In genomic region chr5:158856295-158856694, GRCh38 we compare ENCODE assay signal across 20 cellular contexts.
DNase-seq lines count a peak whose midpoint lies in the region; TF ChIP-seq lines count a peak whose summit lies in the region.
"Had no signal": no experiment of that assay in that cellular context is flagged by ENCODE, and none has a peak within 500 bp of the region (broad histone marks: within the 10 kb centered on the region; RNA-seq: fewer than 3 reads in every experiment).

No MANE protein-coding gene starts in this region.

- peak overlapping the region; percentile 94 for H3K27ac ChIP-seq in OCI-LY3 (ENCODE audit: low read length)
- H3K27ac ChIP-seq: C4-2B, Peyer's patch had no signal

- no peaks in the 10 kb centered on the region for H3K27me3 ChIP-seq in OCI-LY3 (ENCODE audit: low read depth, low read length)
- H3K27me3 ChIP-seq: Peyer's patch had no signal

- no peaks in the 10 kb centered on the region for H3K9me3 ChIP-seq in OCI-LY3 (ENCODE audit: insufficient read depth, low read length)
- H3K9me3 ChIP-seq: Caco-2, Peyer's patch had no signal

- H3K36me3 Mint-ChIP-seq in activated CD4-positive, alpha-beta T cell treated with anti-CD3 and anti-CD28 coated beads, Interleukin-2, amount 10 ng/mL, durations not matched to agents 7 days and 5 days (ENCODE audit: low read depth) = no peaks in the 10 kb centered on the region

- CTCF ChIA-PET in activated CD4-positive, alpha-beta T cell treated with anti-CD3 and anti-CD28 coated beads, Interleukin-2, amount 10 ng/mL, durations not matched to agents 7 days and 5 days (lab: Charles Lee) = no interaction called here

- H2AFZ ChIP-seq in OCI-LY3 (ENCODE audit: low read depth, low read length) = no peak overlapping the region
- H2AFZ ChIP-seq: GM23338 had no signal

- peak overlapping the region; percentile 42; the same call in 1 of the 2 replicates for H3K4me3 ChIP-seq in OCI-LY3 (ENCODE audit: low read length)
- H3K4me3 ChIP-seq in fibroblast of the aortic adventitia (ENCODE audit: low read depth, low read length) = no peak overlapping the region
- H3K4me3 ChIP-seq: GM23338, Peyer's patch had no signal

- H3K9ac ChIP-seq in OCI-LY3 (ENCODE audit: low read length) = peak overlapping the region; percentile 46

- TF ChIP-seq CTCF in OCI-LY3 (IDR thresholded peaks at IDR 0.05; ENCODE audit: low read depth, low read length) (no peak), fibroblast of the aortic adventitia (IDR thresholded peaks at IDR 0.05; ENCODE audit: insufficient read depth, low read length) (no peak)

- H3K9me3 Mint-ChIP-seq in activated CD4-positive, alpha-beta T cell treated with anti-CD3 and anti-CD28 coated beads, Interleukin-2, amount 10 ng/mL, durations not matched to agents 7 days and 5 days = peaks cover 6% of the 10 kb centered on the region
- H3K9me3 Mint-ChIP-seq: GM23338 had no signal

- peaks cover 69% of the 10 kb centered on the region for H3K4me1 ChIP-seq in OCI-LY3 (ENCODE audit: low read length)
- H3K4me1 ChIP-seq: Caco-2, Peyer's patch had no signal

- no peak overlapping the region for H3K4me3 Mint-ChIP-seq in activated CD4-positive, alpha-beta T cell treated with anti-CD3 and anti-CD28 coated beads, Interleukin-2, amount 10 ng/mL, durations not matched to agents 7 days and 5 days
- H3K4me3 Mint-ChIP-seq: GM23338 had no signal

- DNase-seq in activated CD4-positive, alpha-beta T cell treated with anti-CD3 and anti-CD28 coated beads, Interleukin-2, amount 10 ng/mL, durations not matched to agents 7 days and 5 days = no peak
- no peak for DNase-seq in activated CD4-positive, alpha-beta T cell treated with anti-CD3 and anti-CD28 coated beads for 1 hour
- DNase-seq in fibroblast of the aortic adventitia (ENCODE audit: low read depth) (peak; percentile 30), HuH-7 (ENCODE audit: low spot score) (no peak), AG20443 (ENCODE audit: low spot score) (no peak), T1000 (lab: John Stamatoyannopoulos, UW) (no peak), hepatic stellate cell (ENCODE audit: low spot score) (no peak)
- DNase-seq: 8988T, Caco-2, DMS153, KBM-7, NCI-H1417 treated with DMSO at 0.1 percent for 48 hours, NCI-H2029 treated with DMSO at 0.1 percent for 48 hours, NCI-H2171 treated with DMSO at 0.1 percent for 48 hours, NCI-H446 treated with DMSO at 0.1 percent for 48 hours, NCI-H748 treated with DMSO at 0.1 percent for 48 hours, Peyer's patch had no signal

- H3K36me3 ChIP-seq in OCI-LY3 (replicated peaks; ENCODE audit: low read depth, low read length) = no peaks in the 10 kb centered on the region
- H3K36me3 ChIP-seq: Peyer's patch had no signal

- peaks cover 1% of the 10 kb centered on the region for H3K27me3 Mint-ChIP-seq in activated CD4-positive, alpha-beta T cell treated with anti-CD3 and anti-CD28 coated beads, Interleukin-2, amount 10 ng/mL, durations not matched to agents 7 days and 5 days

- POLR2A ChIA-PET in activated CD4-positive, alpha-beta T cell treated with anti-CD3 and anti-CD28 coated beads, Interleukin-2, amount 10 ng/mL, durations not matched to agents 7 days and 5 days (lab: Charles Lee) = no interaction called here

- peaks cover 16% of the 10 kb centered on the region for H3K4me1 Mint-ChIP-seq in activated CD4-positive, alpha-beta T cell treated with anti-CD3 and anti-CD28 coated beads, Interleukin-2, amount 10 ng/mL, durations not matched to agents 7 days and 5 days

- H3K4me2 ChIP-seq in OCI-LY3 (ENCODE audit: low read length) = peak overlapping the region; percentile 72
- H3K4me2 ChIP-seq: GM23338 had no signal

- no peaks in the 10 kb centered on the region for H4K20me1 ChIP-seq in OCI-LY3 (ENCODE audit: insufficient read depth, low read length)

- peak overlapping the region; percentile 12 for H3K27ac Mint-ChIP-seq in activated CD4-positive, alpha-beta T cell treated with anti-CD3 and anti-CD28 coated beads, Interleukin-2, amount 10 ng/mL, durations not matched to agents 7 days and 5 days
- H3K27ac Mint-ChIP-seq: GM23338 had no signal

- peaks cover 14% of the 10 kb centered on the region for H3K79me2 ChIP-seq in OCI-LY3 (ENCODE audit: low read length)
